Comparison of ENCODE assay signal across 18 cellular contexts in genomic region chr12:22413592-22413991, GRCh38.
A peak's percentile ranks its signal among the peaks of the same experiment; 100 is the strongest.
DNase-seq lines count a peak whose midpoint lies in the region; ATAC-seq, FAIRE-seq and TF ChIP-seq lines count a peak whose summit lies in the region.
"Had no signal": no experiment of that assay in that cellular context is flagged by ENCODE, and none has a peak within 500 bp of the region (broad histone marks: within the 10 kb centered on the region; RNA-seq: fewer than 3 reads in every experiment).

No MANE protein-coding gene starts in this region.

- TF ChIP-seq CTCF in gastroesophageal sphincter (IDR thresholded peaks at IDR 0.05), result no peak

- intact Hi-C loops in Right ventricle myocardium inferior (cut with DNase I) (no loop called here), cardiac septum (cut with DNase I) (no loop called here), left ventricle myocardium superior (cut with micrococcal nuclease) (no loop called here)

- peak overlapping the region in 3 of 4 donors; percentile 23 to 40 (median 39) for H3K27ac ChIP-seq in gastroesophageal sphincter
- H3K27ac ChIP-seq: GM23248 had no signal

- no peak for TF ChIP-seq EP300 in gastroesophageal sphincter (IDR thresholded peaks at IDR 0.05)

- H3K9me3 ChIP-seq in gastroesophageal sphincter, result no peaks in the 10 kb centered on the region

- 31 to 33% methylated on average over 3 of the region's 3 CpGs for WGBS in gastroesophageal sphincter (ENCODE audit: low coverage in 1 of 2), 2 donors

- TF ChIP-seq POLR2A in gastroesophageal sphincter (IDR thresholded peaks at IDR 0.05), result no peak
- TF ChIP-seq POLR2A in H54 (IDR thresholded peaks at IDR 0.05; ENCODE audit: low read depth, low read length), result no peak

- DNase-seq in Right ventricle myocardium inferior (ENCODE audit: missing footprints) (peak; percentile 33), cardiac septum (ENCODE audit: low spot score) (no peak), left ventricle myocardium superior (no peak), H54 (ENCODE audit: insufficient read length, low spot score) (no peak)
- DNase-seq: C1 segment of cervical spinal cord; CD4-positive, alpha-beta T cell; COR-L47; DMS153; DND-41; GDM1; GM23248; H7 had no signal

- peaks cover 5 to 59% (median 9%) of the 10 kb centered on the region in 3 donors for H3K4me1 ChIP-seq in gastroesophageal sphincter

- no peaks in the 10 kb centered on the region for H3K36me3 ChIP-seq in gastroesophageal sphincter

- ATAC-seq in Right ventricle myocardium inferior (peak; percentile 84), gastroesophageal sphincter (no peak), left ventricle myocardium superior (peak; percentile 95), GM21529 (IDR thresholded peaks at IDR 0.05; ENCODE audit: unreplicated experiment) (no peak), GM21447 (IDR thresholded peaks at IDR 0.05; ENCODE audit: unreplicated experiment) (no peak)

- no peak overlapping the region for H3K4me3 ChIP-seq in gastroesophageal sphincter
- H3K4me3 ChIP-seq: GM23248 had no signal

- no peak for FAIRE-seq in H54 (lab: Jason Lieb, UNC)
- FAIRE-seq: A204.1, D721Med, GM12892 had no signal

- H3K27me3 ChIP-seq in gastroesophageal sphincter, result no peaks in the 10 kb centered on the region

Comparison
In these comparisons a context has a peak if more than half of its experiments do, and no peak if none do; other contexts are left out.
1. ATAC-seq: peak in Right ventricle myocardium inferior (single experiment) and left ventricle myocardium superior (single experiment); none in gastroesophageal sphincter (single experiment), GM21529 (single experiment) and GM21447 (single experiment).